In the genomic region with DNA sequence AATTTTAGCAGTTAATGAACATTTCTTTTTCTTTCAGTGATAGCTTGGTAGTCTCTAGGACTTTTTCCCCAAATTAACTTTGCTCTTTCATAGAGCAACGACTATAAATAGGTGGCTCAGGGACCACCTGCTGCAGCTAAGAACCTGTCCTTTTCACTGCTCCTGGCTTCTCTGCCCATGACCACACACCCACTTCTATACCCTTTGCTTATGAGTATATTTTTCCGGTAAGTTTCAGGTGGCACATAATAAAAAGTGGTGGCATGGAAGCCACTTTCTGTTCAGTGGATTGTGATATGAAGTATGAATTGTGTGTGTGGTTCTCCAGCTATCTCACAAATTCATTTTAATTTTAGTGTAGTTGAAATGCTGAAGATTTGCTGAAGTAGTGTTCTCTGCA, we compare ENCODE assay signal across 1 cellular context.
TF ChIP-seq lines count a peak whose summit lies in the region.

No MANE protein-coding gene starts in this region.

TF ChIP-seq in K562, 482 proteins besides CTCF, POLR2A, EP300 and RAD21:
- TF ChIP-seq GABPA (tag; conservative IDR thresholded peaks at IDR 0.05; ENCODE audit: low read depth), result no peak
- no peak for TF ChIP-seq KLF1 (tag; IDR thresholded peaks at IDR 0.05)
